17 cellular contexts compared by ENCODE assay signal in the genomic region with DNA sequence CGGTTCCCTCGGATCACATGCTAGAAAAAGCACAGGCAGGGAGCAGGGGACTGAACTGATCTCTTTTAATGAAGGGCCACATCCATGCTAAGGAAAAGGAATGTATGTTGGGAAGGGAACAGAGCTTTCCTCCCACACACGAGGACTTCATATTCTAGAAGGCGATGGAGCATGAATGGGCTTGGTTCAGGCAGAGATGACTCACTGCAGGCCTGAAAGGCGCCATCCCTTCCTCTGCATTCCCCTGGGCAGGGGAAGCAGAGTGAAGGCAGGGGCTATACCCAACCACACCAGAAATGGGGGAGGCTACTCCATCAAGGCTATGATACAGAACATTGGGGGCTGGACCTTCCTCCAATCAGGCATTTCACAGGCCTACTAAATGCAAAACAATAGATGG. TPM values are rescaled to one million over a fixed set of nuclear protein-coding genes. Genes with fewer than 3 reads are reported as not detected.
A peak's percentile ranks its signal among the peaks of the same experiment; 100 is the strongest.
DNase-seq lines count a peak whose midpoint lies in the region; ATAC-seq, FAIRE-seq and TF ChIP-seq lines count a peak whose summit lies in the region.
"Had no signal": no experiment of that assay in that cellular context is flagged by ENCODE, and none has a peak within 500 bp of the region (broad histone marks: within the 10 kb centered on the region; RNA-seq: fewer than 3 reads in every experiment).

No MANE protein-coding gene starts in this region.

- no TSS peak for BruUV-seq in K562 (replicated peaks; lab: Mats Ljungman, UMichigan)

- no peak for TF ChIP-seq CTCF in CD8-positive, alpha-beta T cell (IDR thresholded peaks at IDR 0.05)
- no peak for TF ChIP-seq CTCF in K562 (IDR thresholded peaks at IDR 0.05 in 2 of 3, conservative IDR thresholded peaks at IDR 0.05 in 1 of 3; ENCODE audit: insufficient read depth in 2 of 3, low read depth in 1 of 3, low read length in 3 of 3)
- TF ChIP-seq CTCF in keratinocyte (optimal IDR thresholded peaks at IDR 0.05 in 1 of 3, IDR thresholded peaks at IDR 0.05 in 1 of 3, conservative IDR thresholded peaks at IDR 0.05 in 1 of 3; ENCODE audit: extremely low read depth in 1 of 3, insufficient read depth in 2 of 3, low read length in 3 of 3), result no peak

- no peaks in the 10 kb centered on the region for H3K9me3 Mint-ChIP-seq in CD8-positive, alpha-beta T cell
- no peaks in the 10 kb centered on the region for H3K9me3 Mint-ChIP-seq in T-cell
- H3K9me3 Mint-ChIP-seq: GM23338; stimulated activated naive B cell treated with anti-CD40 and anti-IgM and Interleukin-4, amounts not matched to agents 10 μg/mL and 1 μg/mL and 100 μg/mL, for 72 hours had no signal

- H3K27me3 Mint-ChIP-seq in CD8-positive, alpha-beta T cell (ENCODE audit: low read depth), result no peaks in the 10 kb centered on the region
- H3K27me3 Mint-ChIP-seq in T-cell, result no peaks in the 10 kb centered on the region
- H3K27me3 Mint-ChIP-seq: stimulated activated naive B cell treated with anti-CD40 and anti-IgM and Interleukin-4, amounts not matched to agents 10 μg/mL and 1 μg/mL and 100 μg/mL, for 72 hours had no signal

- no peak overlapping the region for H2AFZ ChIP-seq in K562 (ENCODE audit: low read depth, low read length)
- no peak overlapping the region for H2AFZ ChIP-seq in keratinocyte (ENCODE audit: control insufficient read depth, low read length)
- H2AFZ ChIP-seq: GM23338 had no signal

- 63% methylated on average over 5 of the region's 5 CpGs for WGBS in K562 (ENCODE audit: insufficient coverage, low coverage, missing lambda C conversion rate)

- H3K27ac ChIP-seq in CD8-positive, alpha-beta T cell (ENCODE audit: low read depth, low read length), result no peak overlapping the region
- H3K27ac ChIP-seq in K562 (ENCODE audit: extremely low read depth, low read depth, low read length) (no peak overlapping the region; the same call in 2 of the 3 replicates), keratinocyte (ENCODE audit: control insufficient read depth, insufficient read depth, low read length) (no peak overlapping the region)
- H3K27ac ChIP-seq: breast epithelium, pancreas had no signal

- ATAC-seq in CD8-positive, alpha-beta T cell, result no peak
- ATAC-seq in K562, result no peak
- no peak for ATAC-seq in T-cell (replicated peaks in 1 of 4)
- ATAC-seq: GM23338 had no signal

- no peak for TF ChIP-seq POLR2A in K562 (conservative IDR thresholded peaks at IDR 0.05)

- peaks cover 60% of the 10 kb centered on the region for H3K36me3 ChIP-seq in CD8-positive, alpha-beta T cell (ENCODE audit: insufficient read depth, low read length)
- H3K36me3 ChIP-seq in K562 (ENCODE audit: control insufficient read depth, insufficient read depth, low read length) (peaks cover 65% of the 10 kb centered on the region; the same call in 2 of the 3 replicates), keratinocyte (ENCODE audit: control insufficient read depth in 2 of 2, extremely low read depth in 1 of 2, insufficient read depth in 2 of 2, low read length in 2 of 2) (peaks cover 31 to 37% of the 10 kb centered on the region in 2 experiments), MG63 (peaks cover 64% of the 10 kb centered on the region)

- peak overlapping the region; percentile 45 for H3K27ac Mint-ChIP-seq in CD8-positive, alpha-beta T cell
- H3K27ac Mint-ChIP-seq in T-cell, result no peak overlapping the region
- H3K27ac Mint-ChIP-seq: GM23338 had no signal

- DNase-seq in CD8-positive, alpha-beta T cell, result no peak
- DNase-seq in M059J (ENCODE audit: low read depth) (peak; percentile 68), K562 (ENCODE audit: extremely low read depth in 1 of 4, low spot score in 3 of 4) (peak in 1 of 4 experiments; percentile 20), keratinocyte (ENCODE audit: low read depth, low spot score) (no peak), MG63 (no peak), HUDEP-2 (lab: John Stamatoyannopoulos, UW; ENCODE audit: unreplicated experiment in 76 of 76) (no peak), T-cell (no peak)
- no peak for DNase-seq in activated effector memory CD4-positive, alpha-beta T cell treated with anti-CD3 and anti-CD28 coated beads, Interleukin-2, amount 50 U/mL, for 16 hours
- DNase-seq: activated gamma-delta T cell treated with Interleukin-2 at 50 U/mL for 16 hours; kidney; NCI-H1105 treated with DMSO at 0.1 percent for 48 hours; pancreas; stimulated activated naive B cell treated with anti-CD40 and anti-IgM and Interleukin-4, amounts not matched to agents 10 μg/mL and 1 μg/mL and 100 μg/mL, for 72 hours had no signal

- intact Hi-C loops in CD8-positive, alpha-beta T cell (cut with DNase I, micrococcal nuclease), result no loop called here
- intact Hi-C loops in K562 (cut with micrococcal nuclease), result no loop called here

- no peak for TF ChIP-seq EP300 in K562 (IDR thresholded peaks at IDR 0.05; ENCODE audit: low read length)

- H4K20me1 ChIP-seq in K562 (replicated peaks; ENCODE audit: control insufficient read depth, insufficient read depth, low read length), result 0 out of 2 replicates have a peak, but pooled peaks cover 4% of the 10 kb centered on the region
- no peaks in the 10 kb centered on the region for H4K20me1 ChIP-seq in keratinocyte (ENCODE audit: control insufficient read depth, extremely low read depth, insufficient read depth, low read length)

- no peak overlapping the region for H3K4me3 Mint-ChIP-seq in CD8-positive, alpha-beta T cell
- no peak overlapping the region for H3K4me3 Mint-ChIP-seq in T-cell
- H3K4me3 Mint-ChIP-seq: GM23338; stimulated activated naive B cell treated with anti-CD40 and anti-IgM and Interleukin-4, amounts not matched to agents 10 μg/mL and 1 μg/mL and 100 μg/mL, for 72 hours had no signal

- H3K9me1 ChIP-seq in K562 (ENCODE audit: control insufficient read depth, insufficient read depth, low read length), result no peaks in the 10 kb centered on the region
- no peaks in the 10 kb centered on the region for H3K9me1 ChIP-seq in keratinocyte (ENCODE audit: control insufficient read depth, extremely low read depth, insufficient read depth, low read length)

- dilution Hi-C loops in keratinocyte (cut with MboI; ENCODE audit: extremely low pct_ligation_motif_present, low sequenced_read_pairs), result no loop called here

- in situ Hi-C loops in K562 (cut with MboI), result no loop called here

- no peaks in the 10 kb centered on the region for H3K27me3 ChIP-seq in CD8-positive, alpha-beta T cell (ENCODE audit: insufficient read depth, low read length)
- H3K27me3 ChIP-seq in K562 (ENCODE audit: control insufficient read depth in 2 of 2, insufficient read depth in 2 of 2, low read length in 2 of 2) (no peaks in the 10 kb centered on the region), keratinocyte (ENCODE audit: control insufficient read depth, extremely low read depth, insufficient read depth, low read length) (no peaks in the 10 kb centered on the region), MG63 (no peaks in the 10 kb centered on the region)
- H3K27me3 ChIP-seq: breast epithelium, pancreas had no signal

- no peaks in the 10 kb centered on the region for H3K4me1 ChIP-seq in CD8-positive, alpha-beta T cell (ENCODE audit: insufficient read depth, low read length)
- H3K4me1 ChIP-seq in K562 (replicated peaks in 1 of 2; ENCODE audit: control insufficient read depth in 2 of 2, insufficient read depth in 2 of 2, low read length in 2 of 2) (peaks cover 0 to 9% of the 10 kb centered on the region in 2 experiments; a peak in 1 of 5 replicates), keratinocyte (ENCODE audit: control insufficient read depth, extremely low read depth, insufficient read depth, low read length) (peaks cover 23% of the 10 kb centered on the region)
- H3K4me1 ChIP-seq: breast epithelium, pancreas had no signal

- no peaks in the 10 kb centered on the region for H3K79me2 ChIP-seq in K562 (ENCODE audit: control insufficient read depth, insufficient read depth, low read length)
- no peaks in the 10 kb centered on the region for H3K79me2 ChIP-seq in keratinocyte (ENCODE audit: control insufficient read depth, insufficient read depth, low read length)

- H3K36me3 Mint-ChIP-seq in CD8-positive, alpha-beta T cell, result peaks cover 92% of the 10 kb centered on the region
- H3K36me3 Mint-ChIP-seq in T-cell, result peaks cover 68% of the 10 kb centered on the region

- H3K4me3 ChIP-seq in CD8-positive, alpha-beta T cell (ENCODE audit: low read depth, low read length), result no peak overlapping the region
- H3K4me3 ChIP-seq in K562 (no peak overlapping the region), keratinocyte (ENCODE audit: control insufficient read depth in 2 of 3, extremely low read depth in 1 of 3, insufficient read depth in 2 of 3, low read depth in 1 of 3, low read length in 3 of 3) (no peak overlapping the region), MG63 (no peak overlapping the region)
- H3K4me3 ChIP-seq: breast epithelium, GM23338, pancreas, skin epidermis had no signal

- CTCF ChIA-PET in CD8-positive, alpha-beta T cell (lab: Charles Lee), result no interaction called here
- CTCF ChIA-PET in K562 (lab: Yijun Ruan, JAX; ENCODE audit: low intra/inter-chr PET ratio), result no interaction called here
- CTCF ChIA-PET in T-cell (lab: Charles Lee), result interaction anchor here in 1 of 2 donors (0.6 kb wide), 1 partner anchor 64 kb away, joined by 4 read pairs; no protein-coding TSS in a partner anchor

- H3K9ac ChIP-seq in K562 (ENCODE audit: insufficient read depth in 1 of 2, low read depth in 2 of 2, low read length in 2 of 2), result no peak overlapping the region
- H3K9ac ChIP-seq in keratinocyte (ENCODE audit: control insufficient read depth, extremely low read depth, insufficient read depth, low read length), result no peak overlapping the region

- TF ChIP-seq RAD21 in K562 (CRISPR knock-in tag; conservative IDR thresholded peaks at IDR 0.05 in 1 of 2, IDR thresholded peaks at IDR 0.05 in 1 of 2), result no peak

- H3K4me1 Mint-ChIP-seq in CD8-positive, alpha-beta T cell (ENCODE audit: low read depth), result no peaks in the 10 kb centered on the region
- peaks cover 0 to 6% (median 0%) of the 10 kb centered on the region in 3 donors for H3K4me1 Mint-ChIP-seq in T-cell
- H3K4me1 Mint-ChIP-seq: GM23338 had no signal

- H3K4me2 ChIP-seq in K562 (ENCODE audit: insufficient read depth, low read length), result no peak overlapping the region
- H3K4me2 ChIP-seq in keratinocyte (ENCODE audit: control insufficient read depth, extremely low read depth, insufficient read depth, low read depth, low read length), result no peak overlapping the region
- H3K4me2 ChIP-seq: GM23338 had no signal

- POLR2A ChIA-PET in CD8-positive, alpha-beta T cell (lab: Charles Lee), result interaction anchor here (0.6 to 1.6 kb wide), 3 partner anchors 27 to 31 kb away, joined by 3 to 5 read pairs (median 3); a partner anchor contains a TSS
- POLR2A ChIA-PET in K562 (lab: Yijun Ruan, JAX), result no interaction called here
- POLR2A ChIA-PET in T-cell (lab: Charles Lee), result no interaction called here

- no peak for FAIRE-seq in K562 (lab: Jason Lieb, UNC)
- peak; percentile 69 for FAIRE-seq in keratinocyte (lab: Jason Lieb, UNC)
- FAIRE-seq: D721Med, kidney, pancreas had no signal

- H3K9me3 ChIP-seq in CD8-positive, alpha-beta T cell (ENCODE audit: low read length), result no peaks in the 10 kb centered on the region
- H3K9me3 ChIP-seq in K562 (replicated peaks; ENCODE audit: control insufficient read depth, insufficient read depth, low read depth, low read length) (no peaks in the 10 kb centered on the region), keratinocyte (ENCODE audit: control insufficient read depth, low read depth, low read length) (no peaks in the 10 kb centered on the region), MG63 (no peaks in the 10 kb centered on the region)
- H3K9me3 ChIP-seq: breast epithelium, pancreas had no signal

RNA-seq across cellular contexts. Expression of a gene that starts 30.6 kb away (rescaled TPM):
- total RNA-seq in CD8-positive, alpha-beta T cell, result 10 to 100 TPM; 59.2 to 62.8 TPM
- total RNA-seq in M059J (2014; rRNA removed; shearing (Covaris generic)), result 46.4 and 54.9 TPM in 2 replicates
- total RNA-seq in K562 (2011; cell fraction: chromatin; rRNA removed; ENCODE audit: low replicate concordance), result 25.8 and 29.0 TPM in 2 replicates
- total RNA-seq in K562 (2011; cell fraction: nucleolus; rRNA removed), result 10.8 and 12.8 TPM in 2 replicates
- 19.3 and 27.9 TPM in 2 replicates for total RNA-seq in K562 (2011; cell fraction: nucleoplasm; rRNA removed)
- total RNA-seq in K562 (2014; rRNA removed) (7.5 and 10.5 TPM in 2 replicates), K562 (2014; rRNA removed; fragmentation: Illumina TruSeq; extraction: Trizol) (10.2 and 10.6 TPM in 2 replicates), K562 (2015; rRNA removed; fragmentation: Illumina TruSeq; extraction: Trizol) (14.3 and 16.8 TPM in 2 replicates), K562 (2021) (16.5 and 19.6 TPM in 2 replicates), T-cell (10 to 100 TPM; 48.8 to 86.6 (median 54.2) TPM)
- polyA plus RNA-seq in K562 (2011; rRNA removed) (16.4 and 17.6 TPM in 2 replicates), K562 (2014; fragmentation: Illumina TruSeq; extraction: Trizol) (16.4 and 21.5 TPM in 2 replicates), K562 (2014; fragmentation: Nextera tagmentation; extraction: Ambion mirVana) (10 to 100 TPM in 1 of 2 experiments, 1 to 10 TPM in 1; 8.8 to 15.9 TPM), K562 (2014; rRNA removed) (12.2 and 14.8 TPM in 2 replicates), keratinocyte (28.5 to 37.0 TPM (median 32.4 TPM) in 3 replicates)
- 22.4 and 24.3 TPM in 2 replicates for polyA plus RNA-seq in K562 (2011; cell fraction: cytosol; rRNA removed)
- 32.1 and 38.6 TPM in 2 replicates for polyA plus RNA-seq in K562 (2011; cell fraction: nucleus; rRNA removed)
- 13.4 and 16.5 TPM in 2 replicates for polyA plus RNA-seq in K562 (2012)
- 20.3 and 24.0 TPM in 2 replicates for polyA minus RNA-seq in K562 (2011; rRNA and poly(A)+ RNA removed)
- polyA minus RNA-seq in K562 (2011; cell fraction: cytosol; rRNA and poly(A)+ RNA removed), result 12.3 and 15.4 TPM in 2 replicates
- 9.2 and 15.8 TPM in 2 replicates for polyA minus RNA-seq in K562 (2011; cell fraction: nucleus; rRNA and poly(A)+ RNA removed)
- 11.4 TPM for polyA plus RNA-seq in keratinocyte (2011; ENCODE audit: low read depth)
- 27.6 and 31.3 TPM in 2 replicates for polyA plus RNA-seq in keratinocyte (2011; cell fraction: cytosol; rRNA removed)
- polyA plus RNA-seq in keratinocyte (2011; cell fraction: nucleus; rRNA removed), result 51.6 and 65.5 TPM in 2 replicates
- polyA plus RNA-seq in keratinocyte (2012; ENCODE audit: low replicate concordance), result 18.3 and 22.3 TPM in 2 replicates
- 39.8 to 66.1 TPM (median 53.9 TPM) in 3 replicates for polyA minus RNA-seq in keratinocyte
- polyA minus RNA-seq in keratinocyte (2011; cell fraction: cytosol; rRNA and poly(A)+ RNA removed), result 20.9 TPM
- polyA minus RNA-seq in keratinocyte (2011; cell fraction: nucleus; rRNA and poly(A)+ RNA removed), result 27.9 and 44.4 TPM in 2 replicates
- total RNA-seq in MG63 (2014; rRNA removed; shearing (Covaris generic); ENCODE audit: low replicate concordance), result 29.5 and 41.7 TPM in 2 replicates
